In the genomic region with DNA sequence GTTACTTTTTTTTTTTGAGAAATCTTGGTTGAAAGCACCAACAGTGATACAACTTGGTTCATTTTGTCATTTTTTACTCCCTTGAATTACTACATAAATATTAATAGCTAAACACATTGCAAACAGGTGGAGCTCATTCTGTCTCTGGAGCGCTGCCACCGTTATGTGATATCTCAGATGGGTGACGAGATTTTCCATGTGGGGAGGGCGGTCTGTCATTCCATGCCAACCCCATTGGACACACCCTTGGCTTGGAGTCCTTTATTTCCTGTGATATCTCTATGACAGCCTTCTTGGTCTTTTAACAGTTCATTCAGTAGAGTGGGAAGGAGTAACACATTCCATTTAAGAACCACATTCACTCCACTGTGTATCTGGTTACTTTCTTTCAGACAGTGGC, we compare ENCODE assay signal across 27 cellular contexts.
"Had no signal": no experiment of that assay in that cellular context is flagged by ENCODE, and none has a peak within 500 bp of the region (broad histone marks: within the 10 kb centered on the region; RNA-seq: fewer than 3 reads in every experiment).

No MANE protein-coding gene starts in this region.

- H3K27me3 ChIP-seq: dorsolateral prefrontal cortex, heart left ventricle, neural progenitor cell, testis, transverse colon had no signal

- H3K4me1 Mint-ChIP-seq: immature natural killer cell; naive thymus-derived CD8-positive, alpha-beta T cell; neural progenitor cell had no signal

- H3K9me3 ChIP-seq: testis, transverse colon had no signal

- H3K27ac Mint-ChIP-seq: activated naive CD4-positive, alpha-beta T cell treated with anti-CD3 and anti-CD28 coated beads, Interleukin-2, amount 50 U/mL, for 72 hours; activated T-cell treated with anti-CD3 and anti-CD28 coated beads, Interleukin-2, amount 50 U/mL, for 72 hours; immature natural killer cell; mesothelial cell of epicardium; naive thymus-derived CD8-positive, alpha-beta T cell; neural progenitor cell had no signal

- ATAC-seq: activated naive CD4-positive, alpha-beta T cell treated with anti-CD3 and anti-CD28 coated beads, Interleukin-2, amount 50 U/mL, for 72 hours; activated T-cell treated with anti-CD3 and anti-CD28 coated beads, Interleukin-2, amount 50 U/mL, for 72 hours; heart left ventricle; left colon; naive thymus-derived CD8-positive, alpha-beta T cell; right cardiac atrium; stimulated activated naive CD8-positive, alpha-beta T cell treated with anti-CD3 and anti-CD28 coated beads, Interleukin-15, Interleukin-2, amounts not matched to agents 100 U/mL and 50 U/mL, for 24 hours had no signal

- H3K36me3 ChIP-seq: heart left ventricle, neural progenitor cell, transverse colon had no signal

- H3K4me1 ChIP-seq: heart left ventricle, neural progenitor cell, testis had no signal

- H3K4me3 Mint-ChIP-seq: activated T-cell treated with anti-CD3 and anti-CD28 coated beads, Interleukin-2, amount 50 U/mL, for 72 hours; immature natural killer cell; mesothelial cell of epicardium; naive thymus-derived CD8-positive, alpha-beta T cell; neural progenitor cell had no signal

- H3K36me3 Mint-ChIP-seq: activated naive CD4-positive, alpha-beta T cell treated with anti-CD3 and anti-CD28 coated beads, Interleukin-2, amount 50 U/mL, for 72 hours; immature natural killer cell; mesothelial cell of epicardium; naive thymus-derived CD8-positive, alpha-beta T cell; neural progenitor cell had no signal

- H3K27ac ChIP-seq: coronary artery, dorsolateral prefrontal cortex, heart left ventricle, neural progenitor cell, testis, transverse colon, VCaP had no signal

- H3K4me3 ChIP-seq: coronary artery, dorsolateral prefrontal cortex, heart left ventricle, neural progenitor cell, testis, transverse colon had no signal

- H3K9me3 Mint-ChIP-seq: activated naive CD4-positive, alpha-beta T cell treated with anti-CD3 and anti-CD28 coated beads, Interleukin-2, amount 50 U/mL, for 72 hours; activated T-cell treated with anti-CD3 and anti-CD28 coated beads, Interleukin-2, amount 50 U/mL, for 72 hours; mesothelial cell of epicardium; neural progenitor cell had no signal

- DNase-seq: activated CD4-positive, alpha-beta T cell treated with anti-CD3 and anti-CD28 coated beads for 4 hours; activated CD4-positive, alpha-beta T cell treated with anti-CD3 and anti-CD28 coated beads, Interleukin-2, amount 50 U/mL, for 4 hours; activated naive CD4-positive, alpha-beta T cell; activated T-cell treated with anti-CD3 and anti-CD28 coated beads for 4 hours; activated T-cell treated with anti-CD3 and anti-CD28 coated beads, Interleukin-2, amount 50 U/mL, for 72 hours; cerebellar nuclear complex; dorsolateral prefrontal cortex; effector memory CD4-positive, alpha-beta T cell; heart left ventricle; hypothalamus; immature natural killer cell; kidney; left colon; mammary epithelial cell; naive thymus-derived CD8-positive, alpha-beta T cell; occipital lobe; stimulated activated CD4-positive, alpha-beta T cell treated with anti-CD3 and anti-CD28 coated beads, Interleukin-12 subunit alpha, Interleukin-12 subunit beta, amount 100 ng/mL, for 4 hours; stimulated activated CD4-positive, alpha-beta T cell treated with anti-CD3 and anti-CD28 coated beads, Interleukin-4, amount 100 ng/mL, for 1 hour; stimulated activated naive CD8-positive, alpha-beta T cell treated with anti-CD3 and anti-CD28 coated beads, Interleukin-15, Interleukin-2, amounts not matched to agents 100 U/mL and 50 U/mL, for 24 hours; testis; transverse colon had no signal
